Comparison of ENCODE assay signal across 8 cellular contexts in genomic region chr2:231330311-231330710, GRCh38.
"Had no signal": no experiment of that assay in that cellular context is flagged by ENCODE, and none has a peak within 500 bp of the region (broad histone marks: within the 10 kb centered on the region; RNA-seq: fewer than 3 reads in every experiment).

No MANE protein-coding gene starts in this region.

- FAIRE-seq: H1, H54, HTR-8/SVneo, K562 had no signal

- H3K9me3 Mint-ChIP-seq: GM23338, H9 had no signal

- ATAC-seq: GM23338, K562 had no signal

- H3K27ac Mint-ChIP-seq: GM23338, H9 had no signal

- H3K4me3 Mint-ChIP-seq: GM23338, H9 had no signal

- DNase-seq: H9, HCEC 1CT, IMR-90 had no signal

- H3K4me3 ChIP-seq: GM23338, K562 had no signal
